In genomic region chr2:85419009-85419711, GRCh38 we compare ENCODE assay signal across 7 cellular contexts. TPM values are rescaled to one million over a fixed set of nuclear protein-coding genes. Genes with fewer than 3 reads are reported as not detected.
DNase-seq lines count a peak whose midpoint lies in the region; ATAC-seq and TF ChIP-seq lines count a peak whose summit lies in the region.

No MANE protein-coding gene starts in this region.

- H3K27ac ChIP-seq in H9 (ENCODE audit: insufficient read length, low read depth, low read length) (no peak overlapping the region), SU-DHL-6 (ENCODE audit: low read depth, low read length) (peak overlapping the region; percentile 71), gastroesophageal sphincter (peak overlapping the region; percentile 54 to 97 (median 91))

- peaks cover 6% of the 10 kb centered on the region for H3K23me2 ChIP-seq in H9 (ENCODE audit: insufficient read length, low read depth, low read length, poor library complexity, severe bottlenecking)

- H4K20me1 ChIP-seq in H9 (ENCODE audit: control insufficient read depth, insufficient read depth, insufficient read length) (peaks cover 2% of the 10 kb centered on the region), SU-DHL-6 (ENCODE audit: low read depth, low read length) (no peaks in the 10 kb centered on the region)

- H3K23ac ChIP-seq in H9 (ENCODE audit: insufficient read length, low read depth, low read length), result no peak overlapping the region

- H3K9ac ChIP-seq in H9 (ENCODE audit: extremely low read depth, insufficient read length, low read length) (peak overlapping the region; percentile 60), SU-DHL-6 (ENCODE audit: low read length) (peak overlapping the region; percentile 76), skeletal muscle satellite cell (ENCODE audit: low read depth, low read length) (peak overlapping the region; percentile 92)

- H3K4me2 ChIP-seq in H9 (ENCODE audit: insufficient read depth, insufficient read length, low read length), result peak overlapping the region; percentile 32
- peak overlapping the region; percentile 77 for H3K4me2 ChIP-seq in SU-DHL-6 (ENCODE audit: low read depth, low read length, poor library complexity, severe bottlenecking)
- H3K4me2 ChIP-seq in skeletal muscle satellite cell (ENCODE audit: low read length), result peak overlapping the region; percentile 94

- H2AFZ ChIP-seq in H9 (ENCODE audit: low read length) (no peak overlapping the region), SU-DHL-6 (ENCODE audit: low read depth, low read length, severe bottlenecking) (peak overlapping the region; percentile 93)

- H3K36me3 ChIP-seq in SU-DHL-6 (ENCODE audit: low read length), result no peaks in the 10 kb centered on the region
- no peaks in the 10 kb centered on the region for H3K36me3 ChIP-seq in gastroesophageal sphincter
- H3K36me3 ChIP-seq in skeletal muscle satellite cell (ENCODE audit: insufficient read depth, low read length), result no peaks in the 10 kb centered on the region

- H3K14ac ChIP-seq in H9 (ENCODE audit: insufficient read depth, low read length), result peak overlapping the region; percentile 68

- H3K79me1 ChIP-seq in H9 (ENCODE audit: insufficient read depth, low read depth, low read length, poor library complexity, severe bottlenecking), result no peaks in the 10 kb centered on the region

- H3K27me3 ChIP-seq in H9 (ENCODE audit: insufficient read depth, low read length) (no peaks in the 10 kb centered on the region), SU-DHL-6 (ENCODE audit: low read length) (no peaks in the 10 kb centered on the region), gastroesophageal sphincter (no peaks in the 10 kb centered on the region), skeletal muscle satellite cell (ENCODE audit: control insufficient read depth, insufficient read depth, low read length) (no peaks in the 10 kb centered on the region)

- no peak overlapping the region for H4K5ac ChIP-seq in H9 (ENCODE audit: insufficient read length, low read depth, low read length)

- no peak for TF ChIP-seq CTCF in H9 (conservative IDR thresholded peaks at IDR 0.05)
- no peak for TF ChIP-seq CTCF in SU-DHL-6 (IDR thresholded peaks at IDR 0.05; ENCODE audit: insufficient read depth, low read length, poor library complexity, severe bottlenecking)
- TF ChIP-seq CTCF in gastroesophageal sphincter (IDR thresholded peaks at IDR 0.05), result no peak

- no peak for ATAC-seq in gastroesophageal sphincter

- DNase-seq in H9 (no peak), epidermal melanocyte (ENCODE audit: insufficient read length, low spot score) (no peak), cortex of kidney (lab: John Stamatoyannopoulos, UW) (no peak)
- DNase-seq in activated CD8-positive, alpha-beta memory T cell treated with anti-CD3 and anti-CD28 coated beads, Interleukin-2, amount 50 U/mL, for 4 hours, result no peak

- no peak overlapping the region for H2BK120ac ChIP-seq in H9 (ENCODE audit: low read depth, low read length, poor library complexity, severe bottlenecking)

- no peak overlapping the region for H4K8ac ChIP-seq in H9 (replicated peaks; ENCODE audit: insufficient read length, low read depth, low read length)

- no peak overlapping the region for H4K91ac ChIP-seq in H9 (ENCODE audit: insufficient read length, low read depth, low read length)

- H3K9me3 ChIP-seq in H9 (ENCODE audit: control insufficient read depth, low read depth, low read length), result no peaks in the 10 kb centered on the region
- no peaks in the 10 kb centered on the region for H3K9me3 ChIP-seq in SU-DHL-6 (ENCODE audit: insufficient read depth, low read length)
- H3K9me3 ChIP-seq in gastroesophageal sphincter, result no peaks in the 10 kb centered on the region
- H3K9me3 ChIP-seq in skeletal muscle satellite cell (replicated peaks; ENCODE audit: low read length), result no peaks in the 10 kb centered on the region

- H3K4me3 ChIP-seq in SU-DHL-6 (ENCODE audit: insufficient read depth, low read length, poor library complexity, severe bottlenecking) (peak overlapping the region; percentile 63), gastroesophageal sphincter (peak overlapping the region; percentile 44 to 62), skeletal muscle satellite cell (ENCODE audit: low read length) (peak overlapping the region; percentile 87)

- H3K36me3 Mint-ChIP-seq in H9 (ENCODE audit: insufficient read depth in 1 of 3, low read depth in 3 of 3), result no peaks in the 10 kb centered on the region

- no peak overlapping the region for H2BK20ac ChIP-seq in H9 (ENCODE audit: low read depth, low read length, poor library complexity, severe bottlenecking)

- peaks cover 5% of the 10 kb centered on the region; the same call in 1 of the 2 replicates for H3K4me1 ChIP-seq in H9 (ENCODE audit: insufficient read depth, low read length)
- peaks cover 0 to 40% (median 16%) of the 10 kb centered on the region in 3 donors for H3K4me1 ChIP-seq in gastroesophageal sphincter
- peaks cover 37% of the 10 kb centered on the region for H3K4me1 ChIP-seq in skeletal muscle satellite cell (ENCODE audit: control insufficient read depth, insufficient read depth, low read length)

- H3T11ph ChIP-seq in H9 (ENCODE audit: low read length), result no peak overlapping the region

- H3K56ac ChIP-seq in H9 (ENCODE audit: insufficient read length, low read depth, low read length), result no peak overlapping the region

- no peak overlapping the region for H2AK5ac ChIP-seq in H9 (ENCODE audit: insufficient read length, low read length)

- TF ChIP-seq POLR2A in gastroesophageal sphincter (IDR thresholded peaks at IDR 0.05), result no peak

- no peak overlapping the region for H3K4ac ChIP-seq in H9 (ENCODE audit: low read depth, low read length)

- peaks cover 2% of the 10 kb centered on the region for H3K27me3 Mint-ChIP-seq in H9 (ENCODE audit: low read depth)

- H3F3A ChIP-seq in SU-DHL-6 (ENCODE audit: insufficient read depth), result peaks cover 9% of the 10 kb centered on the region; the same call in 1 of the 2 replicates

- peaks cover 26 to 29% of the 10 kb centered on the region in 2 experiments for H3K4me1 Mint-ChIP-seq in H9

- H2BK12ac ChIP-seq in H9 (ENCODE audit: insufficient read length, low read depth, low read length), result no peak overlapping the region

- H2BK15ac ChIP-seq in H9 (ENCODE audit: low read depth, low read length), result no peak overlapping the region

- no peak overlapping the region for H2BK5ac ChIP-seq in H9 (ENCODE audit: insufficient read length, low read length)

- peak overlapping the region; percentile 33 to 100 (median 98); a peak in 6 of 7 replicates for H3K27ac Mint-ChIP-seq in H9

- H3K18ac ChIP-seq in H9 (ENCODE audit: insufficient read length, low read depth, low read length), result peak overlapping the region; percentile 80

- TF ChIP-seq EP300 in gastroesophageal sphincter (IDR thresholded peaks at IDR 0.05), result no peak

- no peaks in the 10 kb centered on the region for H3K9me3 Mint-ChIP-seq in H9

- peak overlapping the region; percentile 88 to 91 for H3K4me3 Mint-ChIP-seq in H9

- no peaks in the 10 kb centered on the region for H3K9me2 ChIP-seq in SU-DHL-6 (replicated peaks; ENCODE audit: insufficient read depth, low read length)

- H3K79me2 ChIP-seq in H9 (ENCODE audit: insufficient read depth, low read length) (no peaks in the 10 kb centered on the region), SU-DHL-6 (ENCODE audit: insufficient read depth, low read length) (no peaks in the 10 kb centered on the region)

- no CpG with 5 or more reads among the region's 17 CpGs for WGBS in H9 (ENCODE audit: extremely low coverage, insufficient read length, low lambda C conversion rate)
- 94% methylated on average over 3 of the region's 17 CpGs; no CpG with 5 or more reads in 1 of the 2 donors for WGBS in gastroesophageal sphincter (ENCODE audit: low coverage in 1 of 2), 2 donors

RNA-seq across cellular contexts. Expression of gene SH2D6, which starts 0.6 kb away (rescaled TPM):
- total RNA-seq in H9 (2021) (0.61 TPM in 2 replicates), gastroesophageal sphincter (not detected)
- not detected in 2 replicates for total RNA-seq in skeletal muscle satellite cell (2012; rRNA removed)

RNA-seq across cellular contexts. Expression of gene CAPG, which starts 9.0 kb away (rescaled TPM):
- total RNA-seq in H9 (2021) (72.8 and 78.8 TPM in 2 replicates), gastroesophageal sphincter (10 to 100 TPM; 42.2 to 69.2 (median 60.2) TPM)
- 40.6 and 57.7 TPM in 2 replicates for total RNA-seq in skeletal muscle satellite cell (2012; rRNA removed)

Comparison
In these comparisons a context has a peak if more than half of its experiments do, and no peak if none do; other contexts are left out.
1. H3K4me2 ChIP-seq: peak in every context shown above with its lines; median percentile 94 in skeletal muscle satellite cell; 77 in SU-DHL-6; 32 in H9.